ENCODE assay signal across 1 cellular context in the genomic region with DNA sequence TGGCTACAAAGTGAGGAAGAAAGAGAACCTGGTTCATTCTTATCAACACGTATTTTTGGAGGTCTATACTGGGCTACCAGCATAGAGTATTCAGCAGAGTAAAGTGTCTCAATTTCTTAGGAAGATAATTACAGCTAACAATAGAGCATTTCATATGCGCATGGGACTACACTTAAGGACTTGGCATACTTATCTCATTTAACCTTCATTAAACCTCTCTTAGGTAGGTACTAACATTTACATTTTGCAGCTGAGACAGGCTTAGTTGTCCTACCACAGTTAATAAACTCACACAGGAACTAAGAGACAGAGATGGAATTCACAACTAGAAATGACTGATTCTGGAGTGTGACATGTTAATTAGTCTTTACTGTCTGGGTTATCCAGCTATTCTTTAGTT.
TF ChIP-seq lines count a peak whose summit lies in the region.

No MANE protein-coding gene starts in this region.

TF ChIP-seq in IMR-90, 13 proteins besides CTCF, POLR2A, EP300 and RAD21 (continued from another document):
- TF ChIP-seq, protein P1, sequence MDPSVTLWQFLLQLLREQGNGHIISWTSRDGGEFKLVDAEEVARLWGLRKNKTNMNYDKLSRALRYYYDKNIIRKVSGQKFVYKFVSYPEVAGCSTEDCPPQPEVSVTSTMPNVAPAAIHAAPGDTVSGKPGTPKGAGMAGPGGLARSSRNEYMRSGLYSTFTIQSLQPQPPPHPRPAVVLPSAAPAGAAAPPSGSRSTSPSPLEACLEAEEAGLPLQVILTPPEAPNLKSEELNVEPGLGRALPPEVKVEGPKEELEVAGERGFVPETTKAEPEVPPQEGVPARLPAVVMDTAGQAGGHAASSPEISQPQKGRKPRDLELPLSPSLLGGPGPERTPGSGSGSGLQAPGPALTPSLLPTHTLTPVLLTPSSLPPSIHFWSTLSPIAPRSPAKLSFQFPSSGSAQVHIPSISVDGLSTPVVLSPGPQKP (IDR thresholded peaks at IDR 0.05; ENCODE audit: borderline replicate concordance, low read depth, low read length) = no peak
- no peak for TF ChIP-seq FOS (IDR thresholded peaks at IDR 0.05; ENCODE audit: low read depth, low read length)
- no peak for TF ChIP-seq MAZ (IDR thresholded peaks at IDR 0.05; ENCODE audit: borderline replicate concordance, low read depth, low read length)
